In genomic region chr5:15105799-15106393, GRCh38 we compare ENCODE assay signal across 7 cellular contexts.
DNase-seq lines count a peak whose midpoint lies in the region; ATAC-seq and TF ChIP-seq lines count a peak whose summit lies in the region.

No MANE protein-coding gene starts in this region.

- H3F3A ChIP-seq in smooth muscle cell (ENCODE audit: low read depth): no peaks in the 10 kb centered on the region

- H3K36me3 ChIP-seq in adrenal gland (replicated peaks in 1 of 2): no peaks in the 10 kb centered on the region
- H3K36me3 ChIP-seq in hepatocyte (replicated peaks; ENCODE audit: insufficient read depth, low read depth): no peaks in the 10 kb centered on the region
- no peaks in the 10 kb centered on the region for H3K36me3 ChIP-seq in smooth muscle cell (ENCODE audit: low read depth)

- TF ChIP-seq CTCF in adrenal gland (IDR thresholded peaks at IDR 0.05) (peak; percentile 52 to 68 (median 60)), hepatocyte (IDR thresholded peaks at IDR 0.05; ENCODE audit: poor library complexity) (peak; percentile 81), smooth muscle cell (IDR thresholded peaks at IDR 0.05; ENCODE audit: borderline replicate concordance, insufficient read depth, poor library complexity, severe bottlenecking) (peak; percentile 72)

- no peak for TF ChIP-seq POLR2A in adrenal gland (IDR thresholded peaks at IDR 0.05)

- H3K27ac ChIP-seq in adrenal gland (no peak overlapping the region), hepatocyte (no peak overlapping the region), smooth muscle cell (ENCODE audit: low read depth) (no peak overlapping the region)

- H3K79me2 ChIP-seq in hepatocyte: no peaks in the 10 kb centered on the region
- no peaks in the 10 kb centered on the region for H3K79me2 ChIP-seq in smooth muscle cell (ENCODE audit: low read depth)

- H3K4me2 ChIP-seq in hepatocyte (no peak overlapping the region), smooth muscle cell (no peak overlapping the region)

- intact Hi-C loops in adrenal gland (cut with DNase I): no loop called here

- peak; percentile 58 for ATAC-seq in GM19468 (IDR thresholded peaks at IDR 0.05; ENCODE audit: extremely low read depth, unreplicated experiment)
- ATAC-seq in HG03442 (IDR thresholded peaks at IDR 0.05; ENCODE audit: unreplicated experiment): peak; percentile 93

- H4K20me1 ChIP-seq in hepatocyte (ENCODE audit: insufficient read depth, poor library complexity, severe bottlenecking) (no peaks in the 10 kb centered on the region), smooth muscle cell (ENCODE audit: low read depth) (no peaks in the 10 kb centered on the region)

- DNase-seq in G401 (ENCODE audit: low spot score) (peak; percentile 50), NCI-H774 (lab: John Stamatoyannopoulos, UW) (peak; percentile 40), adrenal gland (peak; percentile 33 to 74 (median 43)), hepatocyte (ENCODE audit: low spot score) (peak; percentile 66), smooth muscle cell (lab: John Stamatoyannopoulos, UW; ENCODE audit: unreplicated experiment) (no peak)

- WGBS in adrenal gland, 4 donors: 42 to 57% (median 57%) methylated on average over 2 of the region's 2 CpGs
- WGBS in hepatocyte (ENCODE audit: low lambda C conversion rate, missing lambda C conversion rate): 47% methylated on average over 2 of the region's 2 CpGs
- WGBS in smooth muscle cell (ENCODE audit: low lambda C conversion rate): 28% methylated on average over 2 of the region's 2 CpGs

- H2AFZ ChIP-seq in hepatocyte (no peak overlapping the region), smooth muscle cell (ENCODE audit: low read depth) (no peak overlapping the region)

- H3K9me3 ChIP-seq in adrenal gland (replicated peaks in 1 of 3) (peaks cover 0 to 5% (median 0%) of the 10 kb centered on the region in 3 donors), hepatocyte (ENCODE audit: low read depth) (no peaks in the 10 kb centered on the region), smooth muscle cell (replicated peaks; ENCODE audit: low read depth) (peaks cover 4% of the 10 kb centered on the region)

- no peaks in the 10 kb centered on the region for H3K9me2 ChIP-seq in hepatocyte (replicated peaks; ENCODE audit: insufficient read depth)

- no peaks in the 10 kb centered on the region for H3K4me1 ChIP-seq in adrenal gland (replicated peaks in 1 of 2)
- no peaks in the 10 kb centered on the region for H3K4me1 ChIP-seq in hepatocyte (ENCODE audit: insufficient read depth)
- H3K4me1 ChIP-seq in smooth muscle cell (ENCODE audit: low read depth): no peaks in the 10 kb centered on the region

- H3K4me3 ChIP-seq in adrenal gland (no peak overlapping the region), hepatocyte (no peak overlapping the region), smooth muscle cell (no peak overlapping the region)

- no peak overlapping the region for H3K9ac ChIP-seq in smooth muscle cell (ENCODE audit: low read depth)

- H3K27me3 ChIP-seq in adrenal gland (no peaks in the 10 kb centered on the region), hepatocyte (no peaks in the 10 kb centered on the region), smooth muscle cell (ENCODE audit: low read depth) (peaks cover 5% of the 10 kb centered on the region)

- in situ Hi-C loops in G401 (cut with HindIII; ENCODE audit: low sequenced_read_pairs): no loop called here
